Comparison of ENCODE assay signal across 19 cellular contexts in genomic region chr4:100098681-100099080, GRCh38.
DNase-seq lines count a peak whose midpoint lies in the region; ATAC-seq and TF ChIP-seq lines count a peak whose summit lies in the region.
"Had no signal": no experiment of that assay in that cellular context is flagged by ENCODE, and none has a peak within 500 bp of the region (broad histone marks: within the 10 kb centered on the region; RNA-seq: fewer than 3 reads in every experiment).

No MANE protein-coding gene starts in this region.

- H4K20me1 ChIP-seq in smooth muscle cell (ENCODE audit: low read depth) = no peaks in the 10 kb centered on the region

- H3K27ac ChIP-seq in endodermal cell (ENCODE audit: low read depth, low read length) (no peak overlapping the region), smooth muscle cell (ENCODE audit: low read depth) (no peak overlapping the region)
- H3K27ac ChIP-seq: RWPE1 had no signal

- H3K27me3 ChIP-seq in endodermal cell (ENCODE audit: control insufficient read depth, insufficient read depth, low read length, poor library complexity, severe bottlenecking) = no peaks in the 10 kb centered on the region
- H3K27me3 ChIP-seq in smooth muscle cell (ENCODE audit: low read depth) = no peaks in the 10 kb centered on the region

- H3K4me1 Mint-ChIP-seq in activated CD4-positive, alpha-beta T cell treated with anti-CD3 and anti-CD28 coated beads for 36 hours = peaks cover 57% of the 10 kb centered on the region
- peaks cover 56% of the 10 kb centered on the region for H3K4me1 Mint-ChIP-seq in endodermal cell

- H3K9me3 ChIP-seq in endodermal cell (ENCODE audit: control insufficient read depth, low read length) (no peaks in the 10 kb centered on the region), smooth muscle cell (replicated peaks; ENCODE audit: low read depth) (no peaks in the 10 kb centered on the region)

- H2AFZ ChIP-seq in smooth muscle cell (ENCODE audit: low read depth) = no peak overlapping the region

- WGBS in endodermal cell (ENCODE audit: insufficient coverage in 1 of 2, insufficient read length in 1 of 2), 2 experiments = 20 to 49% methylated on average over 1 to 2 of the region's 2 CpGs
- 41% methylated on average over 2 of the region's 2 CpGs for WGBS in smooth muscle cell (ENCODE audit: low lambda C conversion rate)

- H3K9ac ChIP-seq in endodermal cell (ENCODE audit: extremely low read depth, low read length, poor library complexity, severe bottlenecking) (no peak overlapping the region), smooth muscle cell (ENCODE audit: low read depth) (no peak overlapping the region)

- peak overlapping the region; percentile 70 for H3K4me2 ChIP-seq in smooth muscle cell

- intact Hi-C loops in activated CD4-positive, alpha-beta T cell treated with anti-CD3 and anti-CD28 coated beads for 36 hours (cut with DNase I, micrococcal nuclease) = loop anchor here (5.0 to 10.0 kb wide), 7 partner anchors 466 to 1426 kb away; partner anchors contain the start of gene TRMT10A (in 1 of the 2)
- intact Hi-C loops in left ventricle myocardium superior (cut with micrococcal nuclease) = loop anchor here (10.0 kb wide), 1 partner anchor 646 kb away; no protein-coding TSS in a partner anchor

- POLR2A ChIA-PET in activated CD4-positive, alpha-beta T cell treated with anti-CD3 and anti-CD28 coated beads for 36 hours (lab: Charles Lee) = interaction anchor here (1.6 kb wide), 1 partner anchor 16 kb away, joined by 4 read pairs; no protein-coding TSS in a partner anchor

- no peak for ATAC-seq in activated CD4-positive, alpha-beta T cell treated with anti-CD3 and anti-CD28 coated beads for 36 hours
- no peak for ATAC-seq in activated CD4-positive, CD25-positive, alpha-beta regulatory T cell treated with anti-CD3 and anti-CD28 coated beads, Interleukin-2, amount 50 U/mL, for 24 hours
- ATAC-seq in HG03442 (IDR thresholded peaks at IDR 0.05; ENCODE audit: unreplicated experiment) = no peak
- no peak for ATAC-seq in left ventricle myocardium superior
- ATAC-seq: HepG2, PC-3 had no signal

- no peaks in the 10 kb centered on the region for H3K27me3 Mint-ChIP-seq in activated CD4-positive, alpha-beta T cell treated with anti-CD3 and anti-CD28 coated beads for 36 hours
- no peaks in the 10 kb centered on the region for H3K27me3 Mint-ChIP-seq in endodermal cell (ENCODE audit: insufficient read depth)
- H3K27me3 Mint-ChIP-seq: B cell had no signal

- no peaks in the 10 kb centered on the region for H3K79me2 ChIP-seq in smooth muscle cell (ENCODE audit: low read depth)

- H3K27ac Mint-ChIP-seq in activated CD4-positive, alpha-beta T cell treated with anti-CD3 and anti-CD28 coated beads for 36 hours = peak overlapping the region; percentile 75
- peak overlapping the region; percentile 31 for H3K27ac Mint-ChIP-seq in endodermal cell
- H3K27ac Mint-ChIP-seq: B cell had no signal

- no peaks in the 10 kb centered on the region for H3F3A ChIP-seq in smooth muscle cell (ENCODE audit: low read depth)

- no peaks in the 10 kb centered on the region for H3K36me3 Mint-ChIP-seq in activated CD4-positive, alpha-beta T cell treated with anti-CD3 and anti-CD28 coated beads for 36 hours (ENCODE audit: low read depth)
- no peaks in the 10 kb centered on the region for H3K36me3 Mint-ChIP-seq in endodermal cell (ENCODE audit: low read depth)

- CTCF ChIA-PET in activated CD4-positive, alpha-beta T cell treated with anti-CD3 and anti-CD28 coated beads for 36 hours (lab: Charles Lee) = interaction anchor here (0.7 to 1.8 kb wide), 3 partner anchors 16 to 903 kb away, joined by 3 to 7 read pairs (median 5); no protein-coding TSS in a partner anchor

- H3K4me1 ChIP-seq in endodermal cell (ENCODE audit: control insufficient read depth, insufficient read depth, low read length) (peaks cover 26% of the 10 kb centered on the region), smooth muscle cell (ENCODE audit: low read depth) (peaks cover 50% of the 10 kb centered on the region)

- no peak for TF ChIP-seq CTCF in endodermal cell (conservative IDR thresholded peaks at IDR 0.05)
- no peak for TF ChIP-seq CTCF in smooth muscle cell (IDR thresholded peaks at IDR 0.05; ENCODE audit: borderline replicate concordance, insufficient read depth, poor library complexity, severe bottlenecking)

- no peaks in the 10 kb centered on the region for H3K9me3 Mint-ChIP-seq in activated CD4-positive, alpha-beta T cell treated with anti-CD3 and anti-CD28 coated beads for 36 hours (ENCODE audit: low read depth)
- H3K9me3 Mint-ChIP-seq in endodermal cell = no peaks in the 10 kb centered on the region

- H3K4me3 ChIP-seq in endodermal cell (ENCODE audit: low read length) (no peak overlapping the region), smooth muscle cell (no peak overlapping the region)

- H3K36me3 ChIP-seq in endodermal cell (ENCODE audit: control insufficient read depth, insufficient read depth, low read length) (no peaks in the 10 kb centered on the region), smooth muscle cell (ENCODE audit: low read depth) (no peaks in the 10 kb centered on the region)

- DNase-seq in activated CD4-positive, alpha-beta T cell treated with anti-CD3 and anti-CD28 coated beads for 36 hours = no peak
- DNase-seq in activated CD4-positive, alpha-beta T cell treated with anti-CD3 and anti-CD28 coated beads, Interleukin-2, amount 50 U/mL, for 48 hours = no peak
- DNase-seq in NCI-H82 treated with DMSO at 0.1 percent for 48 hours (lab: John Stamatoyannopoulos, UW; ENCODE audit: unreplicated experiment) (peak; percentile 17), endodermal cell (no peak), smooth muscle cell (lab: John Stamatoyannopoulos, UW; ENCODE audit: unreplicated experiment) (no peak), left ventricle myocardium superior (no peak)
- DNase-seq: 8988T, COR-L47, KBM-7, NCI-H1105, NCI-H1694, NCI-H510A, NCI-H748 treated with DMSO at 0.1 percent for 48 hours, PC-3 had no signal

- no peak overlapping the region for H3K4me3 Mint-ChIP-seq in activated CD4-positive, alpha-beta T cell treated with anti-CD3 and anti-CD28 coated beads for 36 hours
- no peak overlapping the region for H3K4me3 Mint-ChIP-seq in endodermal cell
- H3K4me3 Mint-ChIP-seq: B cell had no signal
